ENCODE assay signal across 8 cellular contexts in the genomic region with DNA sequence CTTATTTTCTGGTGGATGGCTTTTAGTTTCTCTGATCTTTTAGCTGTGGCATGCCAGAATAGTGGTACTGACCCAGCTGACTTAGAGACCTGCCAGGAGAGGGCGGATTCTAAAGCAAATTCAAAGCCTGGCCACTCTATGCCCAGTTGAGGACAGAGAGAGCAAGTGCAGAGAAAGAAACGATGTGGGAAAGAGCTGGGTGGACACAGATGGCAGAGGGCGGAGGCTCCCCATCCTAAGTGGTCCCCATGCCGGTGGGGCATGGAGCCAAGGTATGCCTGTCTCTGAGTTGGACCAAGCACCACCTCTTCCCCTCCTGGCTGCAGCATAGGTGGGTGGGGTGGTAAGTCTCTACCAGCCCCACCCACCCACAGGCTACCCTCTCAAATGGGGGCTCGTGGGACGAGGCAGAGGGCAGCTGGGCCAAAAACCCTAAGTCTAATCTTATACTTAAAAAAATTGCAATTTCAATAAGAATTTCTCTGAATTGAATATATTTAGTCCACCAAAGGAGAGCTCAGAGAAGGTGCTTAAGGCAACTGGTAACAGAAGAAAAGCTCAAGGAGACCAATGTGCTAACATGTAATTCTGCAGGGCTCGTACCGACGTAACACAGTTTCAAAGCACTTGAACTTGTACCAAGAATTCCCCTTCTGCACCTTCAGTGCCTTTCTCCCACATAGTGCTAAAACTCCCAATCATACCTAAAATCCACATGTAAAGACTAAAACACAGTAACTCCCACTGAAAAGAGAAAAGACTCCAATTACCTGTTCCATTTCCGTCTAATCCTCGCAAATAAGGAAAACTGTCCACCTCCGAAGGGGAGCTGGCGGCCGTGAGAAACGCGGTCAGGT.
DNase-seq lines count a peak whose midpoint lies in the region; ATAC-seq and TF ChIP-seq lines count a peak whose summit lies in the region.

No MANE protein-coding gene starts in this region.

- peaks cover 10% of the 10 kb centered on the region for H3K27me3 ChIP-seq in CD4-positive, CD25-positive, alpha-beta regulatory T cell (ENCODE audit: control insufficient read depth, insufficient read depth, low read length)
- H3K27me3 ChIP-seq in H9 (ENCODE audit: insufficient read depth, low read length) (no peaks in the 10 kb centered on the region), mucosa of stomach (ENCODE audit: control insufficient read depth, insufficient read depth, low read length) (no peaks in the 10 kb centered on the region)

- H2BK15ac ChIP-seq in H9 (ENCODE audit: low read depth, low read length), result no peak overlapping the region

- H3K18ac ChIP-seq in H9 (ENCODE audit: insufficient read length, low read depth, low read length), result no peak overlapping the region

- H2BK120ac ChIP-seq in H9 (ENCODE audit: low read depth, low read length, poor library complexity, severe bottlenecking), result no peak overlapping the region

- H3K36me3 ChIP-seq in CD4-positive, CD25-positive, alpha-beta regulatory T cell (ENCODE audit: control insufficient read depth, insufficient read depth, low read length), result no peaks in the 10 kb centered on the region
- no peaks in the 10 kb centered on the region for H3K36me3 ChIP-seq in mucosa of stomach (ENCODE audit: control insufficient read depth, insufficient read depth, low read length)

- H3K14ac ChIP-seq in H9 (ENCODE audit: insufficient read depth, low read length), result no peak overlapping the region

- no peak overlapping the region for H3T11ph ChIP-seq in H9 (ENCODE audit: low read length)

- H2BK12ac ChIP-seq in H9 (ENCODE audit: insufficient read length, low read depth, low read length), result no peak overlapping the region

- no peak overlapping the region for H2BK5ac ChIP-seq in H9 (ENCODE audit: insufficient read length, low read length)

- H3K9me3 ChIP-seq in CD4-positive, CD25-positive, alpha-beta regulatory T cell (ENCODE audit: control insufficient read depth in 2 of 2, low read length in 2 of 2), result no peaks in the 10 kb centered on the region
- H3K9me3 ChIP-seq in H9 (ENCODE audit: control insufficient read depth, low read depth, low read length) (no peaks in the 10 kb centered on the region), mucosa of stomach (ENCODE audit: control insufficient read depth, low read length) (no peaks in the 10 kb centered on the region)

- DNase-seq in CD4-positive, CD25-positive, alpha-beta regulatory T cell, result peak in 1 of 3 donors; percentile 16
- DNase-seq in H9 (no peak), DMS53 treated with DMSO at 0.1 percent for 48 hours (lab: John Stamatoyannopoulos, UW; ENCODE audit: unreplicated experiment) (no peak), iPS-NIHi7 (ENCODE audit: extremely low spot score) (no peak)
- DNase-seq in activated naive CD8-positive, alpha-beta T cell treated with anti-CD3 and anti-CD28 coated beads, Interleukin-2, amount 50 U/mL, for 24 hours, result no peak
- no peak for DNase-seq in stimulated activated CD8-positive, alpha-beta memory T cell treated with anti-CD3 and anti-CD28 coated beads, Interleukin-4, amount 100 ng/mL, for 48 hours
- DNase-seq in NK-92 treated with Interleukin-12 subunit alpha and Interleukin-12 subunit beta, amount 100 ng/mL, for 24 hours (lab: John Stamatoyannopoulos, UW), result no peak

- H3K9me3 Mint-ChIP-seq in CD4-positive, CD25-positive, alpha-beta regulatory T cell, result no peaks in the 10 kb centered on the region
- H3K9me3 Mint-ChIP-seq in H9, result no peaks in the 10 kb centered on the region
- no peaks in the 10 kb centered on the region for H3K9me3 Mint-ChIP-seq in activated naive CD8-positive, alpha-beta T cell treated with anti-CD3 and anti-CD28 coated beads, Interleukin-2, amount 50 U/mL, for 24 hours

- peaks cover 14% of the 10 kb centered on the region for H3K4me1 ChIP-seq in CD4-positive, CD25-positive, alpha-beta regulatory T cell (ENCODE audit: control insufficient read depth, insufficient read depth, low read length, poor library complexity, severe bottlenecking)
- peaks cover 5% of the 10 kb centered on the region; the same call in 1 of the 2 replicates for H3K4me1 ChIP-seq in H9 (ENCODE audit: insufficient read depth, low read length)
- H3K4me1 ChIP-seq in mucosa of stomach (ENCODE audit: control insufficient read depth, insufficient read depth, low read length), result peaks cover 8% of the 10 kb centered on the region

- H3K4me2 ChIP-seq in H9 (ENCODE audit: insufficient read depth, insufficient read length, low read length), result peak overlapping the region; percentile 24

- H3K79me1 ChIP-seq in H9 (ENCODE audit: insufficient read depth, low read depth, low read length, poor library complexity, severe bottlenecking), result no peaks in the 10 kb centered on the region

- no peak overlapping the region for H4K5ac ChIP-seq in H9 (ENCODE audit: insufficient read length, low read depth, low read length)

- H2BK20ac ChIP-seq in H9 (ENCODE audit: low read depth, low read length, poor library complexity, severe bottlenecking), result no peak overlapping the region

- H3K4me3 Mint-ChIP-seq in CD4-positive, CD25-positive, alpha-beta regulatory T cell, result peak overlapping the region; percentile 88 to 97 (median 92)
- peak overlapping the region in 1 of 2 experiments; percentile 18; a peak in 2 of 5 replicates for H3K4me3 Mint-ChIP-seq in H9
- H3K4me3 Mint-ChIP-seq in activated naive CD8-positive, alpha-beta T cell treated with anti-CD3 and anti-CD28 coated beads, Interleukin-2, amount 50 U/mL, for 24 hours, result peak overlapping the region; percentile 81

- H3K4me1 Mint-ChIP-seq in CD4-positive, CD25-positive, alpha-beta regulatory T cell, result peaks cover 8 to 49% (median 12%) of the 10 kb centered on the region in 4 donors
- peaks cover 24 to 27% of the 10 kb centered on the region in 2 experiments for H3K4me1 Mint-ChIP-seq in H9
- peaks cover 28% of the 10 kb centered on the region for H3K4me1 Mint-ChIP-seq in activated naive CD8-positive, alpha-beta T cell treated with anti-CD3 and anti-CD28 coated beads, Interleukin-2, amount 50 U/mL, for 24 hours

- H3K23me2 ChIP-seq in H9 (ENCODE audit: insufficient read length, low read depth, low read length, poor library complexity, severe bottlenecking), result no peaks in the 10 kb centered on the region

- no peaks in the 10 kb centered on the region for H4K20me1 ChIP-seq in H9 (ENCODE audit: control insufficient read depth, insufficient read depth, insufficient read length)

- H3K56ac ChIP-seq in H9 (ENCODE audit: insufficient read length, low read depth, low read length), result no peak overlapping the region

- H3K27me3 Mint-ChIP-seq in CD4-positive, CD25-positive, alpha-beta regulatory T cell, result peaks cover 10% of the 10 kb centered on the region
- no peaks in the 10 kb centered on the region; the same call in 1 of the 2 replicates for H3K27me3 Mint-ChIP-seq in H9 (ENCODE audit: low read depth)
- H3K27me3 Mint-ChIP-seq in activated naive CD8-positive, alpha-beta T cell treated with anti-CD3 and anti-CD28 coated beads, Interleukin-2, amount 50 U/mL, for 24 hours, result no peaks in the 10 kb centered on the region

- peak in 1 of 2 donors; percentile 44 for ATAC-seq in CD4-positive, CD25-positive, alpha-beta regulatory T cell (ENCODE audit: low read depth in 2 of 2)
- peak; percentile 24 for ATAC-seq in activated naive CD8-positive, alpha-beta T cell treated with anti-CD3 and anti-CD28 coated beads, Interleukin-2, amount 50 U/mL, for 24 hours

- no peak for TF ChIP-seq CTCF in H9 (conservative IDR thresholded peaks at IDR 0.05)

- H3K4me3 ChIP-seq in CD4-positive, CD25-positive, alpha-beta regulatory T cell (ENCODE audit: low read depth, low read length), result peak overlapping the region; percentile 87
- H3K4me3 ChIP-seq in mucosa of stomach (ENCODE audit: low read length), result peak overlapping the region; percentile 84

- H2AK5ac ChIP-seq in H9 (ENCODE audit: insufficient read length, low read length), result no peak overlapping the region

- WGBS in H9 (ENCODE audit: extremely low coverage, insufficient read length, low lambda C conversion rate), result no CpG with 5 or more reads among the region's 16 CpGs

- H3K23ac ChIP-seq in H9 (ENCODE audit: insufficient read length, low read depth, low read length), result no peak overlapping the region

- H3K27ac Mint-ChIP-seq in CD4-positive, CD25-positive, alpha-beta regulatory T cell, result peak overlapping the region; percentile 65 to 97 (median 88)
- H3K27ac Mint-ChIP-seq in H9, result peak overlapping the region in 2 of 3 experiments; percentile 40 to 45; a peak in 2 of 7 replicates
- H3K27ac Mint-ChIP-seq in activated naive CD8-positive, alpha-beta T cell treated with anti-CD3 and anti-CD28 coated beads, Interleukin-2, amount 50 U/mL, for 24 hours, result peak overlapping the region; percentile 61

- peaks cover 4% of the 10 kb centered on the region for H3K36me3 Mint-ChIP-seq in CD4-positive, CD25-positive, alpha-beta regulatory T cell
- peaks cover 0 to 2% (median 0%) of the 10 kb centered on the region in 3 experiments; a peak in 1 of 7 replicates for H3K36me3 Mint-ChIP-seq in H9 (ENCODE audit: insufficient read depth in 1 of 3, low read depth in 3 of 3)
- H3K36me3 Mint-ChIP-seq in activated naive CD8-positive, alpha-beta T cell treated with anti-CD3 and anti-CD28 coated beads, Interleukin-2, amount 50 U/mL, for 24 hours (ENCODE audit: low read depth), result no peaks in the 10 kb centered on the region

- H3K27ac ChIP-seq in CD4-positive, CD25-positive, alpha-beta regulatory T cell (ENCODE audit: insufficient read depth, low read length, poor library complexity, severe bottlenecking), result no peak overlapping the region
- H3K27ac ChIP-seq in H9 (ENCODE audit: insufficient read length, low read depth, low read length), result no peak overlapping the region

- H4K91ac ChIP-seq in H9 (ENCODE audit: insufficient read length, low read depth, low read length), result no peak overlapping the region

- H2AFZ ChIP-seq in H9 (ENCODE audit: low read length), result no peak overlapping the region

- no peak overlapping the region for H3K4ac ChIP-seq in H9 (ENCODE audit: low read depth, low read length)

- H3K9ac ChIP-seq in H9 (ENCODE audit: extremely low read depth, insufficient read length, low read length) (no peak overlapping the region), mucosa of stomach (ENCODE audit: low read length) (peak overlapping the region; percentile 74)

- H3K79me2 ChIP-seq in H9 (ENCODE audit: insufficient read depth, low read length), result no peaks in the 10 kb centered on the region

- H4K8ac ChIP-seq in H9 (replicated peaks; ENCODE audit: insufficient read length, low read depth, low read length), result no peak overlapping the region
